In the genomic region with DNA sequence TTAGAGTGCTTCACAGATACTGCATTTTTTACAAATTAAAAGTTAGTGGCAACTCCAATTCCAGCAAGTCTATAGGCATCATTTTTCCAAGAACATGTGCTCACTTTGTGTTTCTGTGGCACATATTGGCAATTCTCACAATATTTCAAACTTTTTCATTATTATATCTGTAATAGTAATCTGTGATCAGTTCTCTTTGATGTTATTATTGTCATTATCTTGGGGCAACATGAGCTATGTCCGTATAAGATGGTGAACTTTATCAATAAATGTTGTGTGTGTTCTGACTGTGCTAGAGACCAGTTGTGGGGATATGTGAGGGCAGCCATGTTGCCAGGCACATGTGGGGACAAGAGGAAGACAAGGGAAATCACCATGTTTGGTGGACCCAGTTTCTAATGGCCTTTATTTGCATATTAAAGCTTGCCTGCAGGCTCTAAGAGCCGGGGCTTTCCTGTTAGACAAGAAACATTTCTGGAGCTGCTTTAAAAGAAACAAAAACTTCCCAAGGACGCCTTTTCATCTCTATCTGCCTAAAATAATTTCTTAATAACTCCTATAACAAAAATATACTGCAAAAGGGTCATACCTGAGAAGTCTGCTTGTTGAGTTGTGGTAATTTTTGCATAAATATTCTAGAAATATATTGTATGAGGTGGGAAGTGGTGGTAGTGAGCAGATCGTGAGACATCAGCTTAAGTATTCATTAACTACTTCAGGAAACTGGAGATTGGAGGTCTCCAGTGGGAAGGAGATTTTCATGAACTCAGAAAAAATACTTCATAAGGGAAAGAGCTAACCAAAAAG, we compare ENCODE assay signal across 11 cellular contexts. TPM values are rescaled to one million over a fixed set of nuclear protein-coding genes. Genes with fewer than 3 reads are reported as not detected.
A peak's percentile ranks its signal among the peaks of the same experiment; 100 is the strongest.
DNase-seq lines count a peak whose midpoint lies in the region; ATAC-seq and TF ChIP-seq lines count a peak whose summit lies in the region.
"Had no signal": no experiment of that assay in that cellular context is flagged by ENCODE, and none has a peak within 500 bp of the region (broad histone marks: within the 10 kb centered on the region; RNA-seq: fewer than 3 reads in every experiment).

No MANE protein-coding gene starts in this region.

- no peaks in the 10 kb centered on the region for H3K79me2 ChIP-seq in hepatocyte

- WGBS in hepatocyte (ENCODE audit: low lambda C conversion rate, missing lambda C conversion rate) = 71% methylated on average over 4 of the region's 4 CpGs

- H3K9me3 ChIP-seq in hepatocyte (ENCODE audit: low read depth) = no peaks in the 10 kb centered on the region
- no peaks in the 10 kb centered on the region for H3K9me3 ChIP-seq in BE2C
- H3K9me3 ChIP-seq: SK-N-SH, transverse colon had no signal

- peak overlapping the region; percentile 0 for H3K27ac ChIP-seq in hepatocyte
- H3K27ac ChIP-seq: transverse colon had no signal

- H3K4me3 ChIP-seq in hepatocyte = no peak overlapping the region
- H3K4me3 ChIP-seq in BE2C (ENCODE audit: low read depth, low read length) = no peak overlapping the region
- H3K4me3 ChIP-seq: transverse colon had no signal

- no peak for TF ChIP-seq CTCF in hepatocyte (IDR thresholded peaks at IDR 0.05; ENCODE audit: poor library complexity)
- TF ChIP-seq CTCF in BE2C (IDR thresholded peaks at IDR 0.05; ENCODE audit: low read depth, low read length) = no peak

- H3K4me1 ChIP-seq in hepatocyte (ENCODE audit: insufficient read depth) (peaks cover 4% of the 10 kb centered on the region), BE2C (no peaks in the 10 kb centered on the region)
- H3K4me1 ChIP-seq: transverse colon had no signal

- H3K27ac Mint-ChIP-seq in activated T-helper 2 cell treated with anti-CD3 and anti-CD28 coated beads, Interferon-gamma antibody, Interleukin-2, Interleukin-4, amounts not matched to agents 10 μg/mL and 5 μg/mL and 100 μg/mL, durations not matched to agents 14 hours and 24 hours and 36 hours = no peak overlapping the region

- H3K36me3 Mint-ChIP-seq in activated T-helper 2 cell treated with anti-CD3 and anti-CD28 coated beads, Interferon-gamma antibody, Interleukin-2, Interleukin-4, amounts not matched to agents 10 μg/mL and 5 μg/mL and 100 μg/mL, durations not matched to agents 14 hours and 24 hours and 36 hours (ENCODE audit: low read depth) = no peaks in the 10 kb centered on the region

- no peaks in the 10 kb centered on the region for H4K20me1 ChIP-seq in hepatocyte (ENCODE audit: insufficient read depth, poor library complexity, severe bottlenecking)

- H3K27me3 ChIP-seq in hepatocyte (no peaks in the 10 kb centered on the region), BE2C (no peaks in the 10 kb centered on the region)
- H3K27me3 ChIP-seq: transverse colon had no signal

- no peaks in the 10 kb centered on the region for H3K9me2 ChIP-seq in hepatocyte (replicated peaks; ENCODE audit: insufficient read depth)
- H3K9me2 ChIP-seq: SK-N-SH had no signal

- intact Hi-C loops in activated T-helper 2 cell treated with anti-CD3 and anti-CD28 coated beads, Interferon-gamma antibody, Interleukin-2, Interleukin-4, amounts not matched to agents 10 μg/mL and 5 μg/mL and 100 μg/mL, durations not matched to agents 14 hours and 24 hours and 36 hours (cut with micrococcal nuclease) = no loop called here

- peak; percentile 100 for ATAC-seq in GM18511 (IDR thresholded peaks at IDR 0.05; ENCODE audit: unreplicated experiment)
- peak; percentile 98 for ATAC-seq in GM21528 (IDR thresholded peaks at IDR 0.05; ENCODE audit: low FRiP score, unreplicated experiment)
- peak; percentile 97 for ATAC-seq in HG03139 (IDR thresholded peaks at IDR 0.05; ENCODE audit: unreplicated experiment)

- no peak overlapping the region for H2AFZ ChIP-seq in hepatocyte

- H3K36me3 ChIP-seq in hepatocyte (replicated peaks; ENCODE audit: insufficient read depth, low read depth) (no peaks in the 10 kb centered on the region), BE2C (no peaks in the 10 kb centered on the region)
- H3K36me3 ChIP-seq: transverse colon had no signal

- H3K4me1 Mint-ChIP-seq in activated T-helper 2 cell treated with anti-CD3 and anti-CD28 coated beads, Interferon-gamma antibody, Interleukin-2, Interleukin-4, amounts not matched to agents 10 μg/mL and 5 μg/mL and 100 μg/mL, durations not matched to agents 14 hours and 24 hours and 36 hours (ENCODE audit: low read depth) = no peaks in the 10 kb centered on the region

- no peak overlapping the region for H3K4me3 Mint-ChIP-seq in activated T-helper 2 cell treated with anti-CD3 and anti-CD28 coated beads, Interferon-gamma antibody, Interleukin-2, Interleukin-4, amounts not matched to agents 10 μg/mL and 5 μg/mL and 100 μg/mL, durations not matched to agents 14 hours and 24 hours and 36 hours (ENCODE audit: low read depth)

- no peaks in the 10 kb centered on the region for H3K27me3 Mint-ChIP-seq in activated T-helper 2 cell treated with anti-CD3 and anti-CD28 coated beads, Interferon-gamma antibody, Interleukin-2, Interleukin-4, amounts not matched to agents 10 μg/mL and 5 μg/mL and 100 μg/mL, durations not matched to agents 14 hours and 24 hours and 36 hours (ENCODE audit: low read depth)

- no peak overlapping the region for H3K4me2 ChIP-seq in hepatocyte
- H3K4me2 ChIP-seq: SK-N-SH had no signal

- DNase-seq in hepatocyte (ENCODE audit: low spot score) = no peak
- DNase-seq in NCI-H524 treated with DMSO at 0.1 percent for 48 hours (lab: John Stamatoyannopoulos, UW) = no peak
- no peak for DNase-seq in BE2C
- no peak for DNase-seq in activated T-helper 2 cell treated with anti-CD3 and anti-CD28 coated beads, Interferon-gamma antibody, Interleukin-2, Interleukin-4, amounts not matched to agents 10 μg/mL and 5 μg/mL and 100 μg/mL, durations not matched to agents 14 hours and 24 hours and 36 hours (ENCODE audit: low spot score)
- DNase-seq in NCI-H2081 (lab: John Stamatoyannopoulos, UW) = no peak
- DNase-seq: NCI-H2107, SK-N-SH, transverse colon had no signal

- no peaks in the 10 kb centered on the region for H3K9me3 Mint-ChIP-seq in activated T-helper 2 cell treated with anti-CD3 and anti-CD28 coated beads, Interferon-gamma antibody, Interleukin-2, Interleukin-4, amounts not matched to agents 10 μg/mL and 5 μg/mL and 100 μg/mL, durations not matched to agents 14 hours and 24 hours and 36 hours

RNA-seq across cellular contexts. Expression of a gene that starts 37.2 kb away (rescaled TPM):
- total RNA-seq in hepatocyte = 13.1 and 13.8 TPM in 2 replicates
- polyA plus RNA-seq in hepatocyte = 7.6 and 9.4 TPM in 2 replicates
- not detected for polyA plus RNA-seq in BE2C (2012; ENCODE audit: insufficient read depth, insufficient read length, low read depth)
- 0.11 TPM in 1 of 2 replicates, not detected in the other for total RNA-seq in activated T-helper 2 cell treated with anti-CD3 and anti-CD28 coated beads, Interferon-gamma antibody, Interleukin-2, Interleukin-4, amounts not matched to agents 10 μg/mL and 5 μg/mL and 100 μg/mL, durations not matched to agents 14 hours and 24 hours and 36 hours
- polyA plus RNA-seq: SK-N-SH had no signal

Comparison
In these comparisons a context has a peak if more than half of its experiments do, and no peak if none do; other contexts are left out.
1. RNA of a gene that starts 37.2 kb away (total RNA-seq): 13.1 to 13.8 TPM in hepatocyte; 0.11 TPM in activated T-helper 2 cell treated with anti-CD3 and anti-CD28 coated beads, Interferon-gamma antibody, Interleukin-2, Interleukin-4, amounts not matched to agents 10 μg/mL and 5 μg/mL and 100 μg/mL, durations not matched to agents 14 hours and 24 hours and 36 hours; every median in the first group is over 10 times any median in the second.
2. Peak in every context shown above with its lines, with median percentiles within 50 percentile points of each other: ATAC-seq.